9 cellular contexts compared by ENCODE assay signal in the genomic region with DNA sequence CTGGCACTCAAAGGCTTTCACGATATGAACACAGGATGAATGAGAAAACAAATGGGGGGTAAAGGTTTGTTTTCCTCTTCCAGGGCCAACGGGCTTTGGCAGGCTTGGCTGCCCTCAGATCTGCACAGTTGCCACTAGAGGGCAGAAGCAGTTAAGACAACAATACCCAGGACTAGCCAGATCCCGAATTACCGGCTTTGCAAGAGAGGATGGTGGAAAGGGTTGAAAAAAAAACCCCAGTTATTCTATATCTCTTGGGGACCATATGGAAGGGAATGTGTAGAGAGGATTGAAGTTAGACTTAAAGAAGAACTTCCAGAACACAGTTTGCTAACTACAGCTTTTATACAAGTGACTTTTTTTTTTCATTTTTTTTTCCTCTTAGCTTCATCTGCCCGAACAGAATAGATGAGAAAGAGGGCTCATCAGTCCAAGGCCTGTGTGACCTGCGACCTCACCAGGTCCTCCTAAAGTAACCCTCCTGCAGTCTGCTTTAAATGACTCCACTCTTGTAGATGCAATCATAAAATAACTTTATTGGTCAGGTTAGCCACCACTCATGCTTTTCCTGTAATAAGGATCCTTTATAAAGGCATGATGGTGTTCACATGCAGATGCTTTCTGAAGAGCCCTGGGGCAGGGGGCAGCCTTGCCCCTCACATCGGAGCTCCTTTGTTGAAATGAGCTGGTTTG. TPM values are rescaled to one million over a fixed set of nuclear protein-coding genes. Genes with fewer than 3 reads are reported as not detected.
A peak's percentile ranks its signal among the peaks of the same experiment; 100 is the strongest.
DNase-seq lines count a peak whose midpoint lies in the region; ATAC-seq and TF ChIP-seq lines count a peak whose summit lies in the region.
"Had no signal": no experiment of that assay in that cellular context is flagged by ENCODE, and none has a peak within 500 bp of the region (broad histone marks: within the 10 kb centered on the region; RNA-seq: fewer than 3 reads in every experiment).

No MANE protein-coding gene starts in this region.

- H3K27ac Mint-ChIP-seq in activated CD4-positive, alpha-beta T cell treated with anti-CD3 and anti-CD28 coated beads, Interleukin-2, amount 10 ng/mL, durations not matched to agents 24 days and 14 days: no peak overlapping the region
- H3K27ac Mint-ChIP-seq in stimulated activated naive B cell treated with anti-CD40 and anti-IgM and Interleukin-4, amounts not matched to agents 10 μg/mL and 1 μg/mL and 100 μg/mL, for 72 hours: no peak overlapping the region

- H3K36me3 Mint-ChIP-seq in activated CD4-positive, alpha-beta T cell treated with anti-CD3 and anti-CD28 coated beads, Interleukin-2, amount 10 ng/mL, durations not matched to agents 24 days and 14 days (ENCODE audit: low read depth): no peaks in the 10 kb centered on the region
- H3K36me3 Mint-ChIP-seq in stimulated activated naive B cell treated with anti-CD40 and anti-IgM and Interleukin-4, amounts not matched to agents 10 μg/mL and 1 μg/mL and 100 μg/mL, for 72 hours: no peaks in the 10 kb centered on the region

- intact Hi-C loops in activated CD4-positive, alpha-beta T cell treated with anti-CD3 and anti-CD28 coated beads, Interleukin-2, amount 10 ng/mL, durations not matched to agents 24 days and 14 days (cut with micrococcal nuclease): loop anchor here (1.0 to 10.0 kb wide), 2 partner anchors 147 to 365 kb away; no protein-coding TSS in a partner anchor

- no peaks in the 10 kb centered on the region for H3K36me3 ChIP-seq in liver (ENCODE audit: control insufficient read depth in 4 of 4, insufficient read depth in 3 of 4, low read depth in 1 of 4, low read length in 3 of 4)

- no peaks in the 10 kb centered on the region for H3K27me3 ChIP-seq in liver (ENCODE audit: control insufficient read depth in 4 of 4, insufficient read depth in 4 of 4, low read length in 3 of 4)

- H3K27me3 Mint-ChIP-seq in activated CD4-positive, alpha-beta T cell treated with anti-CD3 and anti-CD28 coated beads, Interleukin-2, amount 10 ng/mL, durations not matched to agents 24 days and 14 days: peaks cover 38% of the 10 kb centered on the region
- peaks cover 0 to 22% of the 10 kb centered on the region in 2 donors for H3K27me3 Mint-ChIP-seq in stimulated activated naive B cell treated with anti-CD40 and anti-IgM and Interleukin-4, amounts not matched to agents 10 μg/mL and 1 μg/mL and 100 μg/mL, for 72 hours

- ATAC-seq in stimulated activated naive B cell treated with anti-CD40 and anti-IgM and Interleukin-4, amounts not matched to agents 10 μg/mL and 1 μg/mL and 100 μg/mL, for 72 hours (replicated peaks): peak; percentile 80 to 82
- ATAC-seq in HG03025 (IDR thresholded peaks at IDR 0.05; ENCODE audit: low FRiP score, unreplicated experiment): no peak

- TF ChIP-seq RAD21 in liver (IDR thresholded peaks at IDR 0.05): peak; percentile 95 to 96

- H3K9me3 Mint-ChIP-seq in activated CD4-positive, alpha-beta T cell treated with anti-CD3 and anti-CD28 coated beads, Interleukin-2, amount 10 ng/mL, durations not matched to agents 24 days and 14 days: no peaks in the 10 kb centered on the region
- H3K9me3 Mint-ChIP-seq in stimulated activated naive B cell treated with anti-CD40 and anti-IgM and Interleukin-4, amounts not matched to agents 10 μg/mL and 1 μg/mL and 100 μg/mL, for 72 hours: no peaks in the 10 kb centered on the region

- 12% methylated on average over 7 of the region's 7 CpGs for WGBS in liver

- DNase-seq in DMS153 treated with DMSO at 0.1 percent for 48 hours (lab: John Stamatoyannopoulos, UW; ENCODE audit: unreplicated experiment) (peak; percentile 90), HS-27A (ENCODE audit: low read depth) (peak; percentile 35), NCI-H526 treated with DMSO at 0.1 percent for 48 hours (lab: John Stamatoyannopoulos, UW) (peak; percentile 52), dermis microvascular lymphatic vessel endothelial cell (ENCODE audit: low read depth in 2 of 2) (peak; percentile 83 to 84)
- DNase-seq in activated CD4-positive, alpha-beta T cell treated with anti-CD3 and anti-CD28 coated beads, Interleukin-2, amount 10 ng/mL, durations not matched to agents 24 days and 14 days: peak; percentile 89
- peak; percentile 42 for DNase-seq in stimulated activated naive B cell treated with anti-CD40 and anti-IgM and Interleukin-4, amounts not matched to agents 10 μg/mL and 1 μg/mL and 100 μg/mL, for 72 hours

- H3K4me3 Mint-ChIP-seq in activated CD4-positive, alpha-beta T cell treated with anti-CD3 and anti-CD28 coated beads, Interleukin-2, amount 10 ng/mL, durations not matched to agents 24 days and 14 days: no peak overlapping the region
- H3K4me3 Mint-ChIP-seq in stimulated activated naive B cell treated with anti-CD40 and anti-IgM and Interleukin-4, amounts not matched to agents 10 μg/mL and 1 μg/mL and 100 μg/mL, for 72 hours: no peak overlapping the region

- peak; percentile 95 for TF ChIP-seq CTCF in liver (IDR thresholded peaks at IDR 0.05; ENCODE audit: low read depth, low read length, missing input control)

- H3K9ac ChIP-seq in liver (ENCODE audit: low read depth in 1 of 2, low read length in 2 of 2): no peak overlapping the region

- no peaks in the 10 kb centered on the region for H3K9me3 ChIP-seq in liver (ENCODE audit: control insufficient read depth in 4 of 4, low read length in 3 of 4)

- peaks cover 24% of the 10 kb centered on the region for H3K4me1 Mint-ChIP-seq in activated CD4-positive, alpha-beta T cell treated with anti-CD3 and anti-CD28 coated beads, Interleukin-2, amount 10 ng/mL, durations not matched to agents 24 days and 14 days
- peaks cover 26 to 41% of the 10 kb centered on the region in 2 donors for H3K4me1 Mint-ChIP-seq in stimulated activated naive B cell treated with anti-CD40 and anti-IgM and Interleukin-4, amounts not matched to agents 10 μg/mL and 1 μg/mL and 100 μg/mL, for 72 hours

- peak overlapping the region; percentile 32 to 43 for H3K27ac ChIP-seq in liver (ENCODE audit: low read depth in 1 of 2, low read length in 2 of 2)

- peaks cover 0 to 7% (median 5%) of the 10 kb centered on the region in 4 donors for H3K4me1 ChIP-seq in liver (ENCODE audit: control insufficient read depth in 4 of 4, insufficient read depth in 4 of 4, low read length in 3 of 4)

- H3K4me3 ChIP-seq in liver (ENCODE audit: low read depth in 1 of 3, low read length in 3 of 3): no peak overlapping the region

TF ChIP-seq in liver, 16 proteins besides CTCF, POLR2A, EP300 and RAD21:
- TF ChIP-seq HNF4A (conservative IDR thresholded peaks at IDR 0.05): peak; percentile 65 to 66
- TF ChIP-seq RXRA (IDR thresholded peaks at IDR 0.05): peak; percentile 30 to 59
- TF ChIP-seq HNF4G (IDR thresholded peaks at IDR 0.05): no peak
- TF ChIP-seq NR2F2 (IDR thresholded peaks at IDR 0.05): peak; percentile 23
- peak in 1 of 2 donors; percentile 18 for TF ChIP-seq EGR1 (IDR thresholded peaks at IDR 0.05; ENCODE audit: low read depth in 2 of 2)
- peak; percentile 27 for TF ChIP-seq SP1 (IDR thresholded peaks at IDR 0.05)
- TF ChIP-seq JUND (IDR thresholded peaks at IDR 0.05): no peak
- no peak for TF ChIP-seq TAF1 (conservative IDR thresholded peaks at IDR 0.05)
- TF ChIP-seq YY1 (IDR thresholded peaks at IDR 0.05): peak; percentile 54
- peak; percentile 27 for TF ChIP-seq FOXA1 (IDR thresholded peaks at IDR 0.05)

RNA-seq across cellular contexts. Expression of gene FMOD, which starts 10.7 kb away (rescaled TPM):
- total RNA-seq in activated CD4-positive, alpha-beta T cell treated with anti-CD3 and anti-CD28 coated beads, Interleukin-2, amount 10 ng/mL, durations not matched to agents 24 days and 14 days: 1.4 and 1.9 TPM in 2 replicates
- total RNA-seq in dermis microvascular lymphatic vessel endothelial cell (3.6 and 63.0 TPM in 2 replicates), liver (1 to 10 TPM; 2.1 to 2.7 TPM)
- 1 to 10 TPM; 1.0 to 7.0 TPM for polyA plus RNA-seq in liver
- total RNA-seq: T-helper 2 cell treated with Interferon-gamma antibody and Interleukin-4, amounts not matched to agents 100 ng/mL and 5 ng/mL, for 36 hours had no signal

RNA-seq across cellular contexts. Expression of gene BTG2, which starts 34.9 kb away (rescaled TPM):
- 106 and 108 TPM in 2 replicates for total RNA-seq in activated CD4-positive, alpha-beta T cell treated with anti-CD3 and anti-CD28 coated beads, Interleukin-2, amount 10 ng/mL, durations not matched to agents 24 days and 14 days
- 22.5 and 23.5 TPM in 2 replicates for total RNA-seq in dermis microvascular lymphatic vessel endothelial cell
- 10 to 100 TPM in 1 of 2 donors, 1 to 10 TPM in 1; 4.7 to 52.5 TPM for total RNA-seq in liver
- 1 to 10 TPM; 3.8 to 4.9 TPM for polyA plus RNA-seq in liver

Comparison
In these comparisons a context has a peak if more than half of its experiments do, and no peak if none do; other contexts are left out.
1. DNase-seq: peak in every context shown above with its lines; median percentile 90 in DMS153 treated with DMSO at 0.1 percent for 48 hours; 89 in activated CD4-positive, alpha-beta T cell treated with anti-CD3 and anti-CD28 coated beads, Interleukin-2, amount 10 ng/mL, durations not matched to agents 24 days and 14 days; 84 in dermis microvascular lymphatic vessel endothelial cell; 52 in NCI-H526 treated with DMSO at 0.1 percent for 48 hours; 42 in stimulated activated naive B cell treated with anti-CD40 and anti-IgM and Interleukin-4, amounts not matched to agents 10 μg/mL and 1 μg/mL and 100 μg/mL, for 72 hours; 35 in HS-27A.